Comparison of ENCODE assay signal across 8 cellular contexts in the genomic region with DNA sequence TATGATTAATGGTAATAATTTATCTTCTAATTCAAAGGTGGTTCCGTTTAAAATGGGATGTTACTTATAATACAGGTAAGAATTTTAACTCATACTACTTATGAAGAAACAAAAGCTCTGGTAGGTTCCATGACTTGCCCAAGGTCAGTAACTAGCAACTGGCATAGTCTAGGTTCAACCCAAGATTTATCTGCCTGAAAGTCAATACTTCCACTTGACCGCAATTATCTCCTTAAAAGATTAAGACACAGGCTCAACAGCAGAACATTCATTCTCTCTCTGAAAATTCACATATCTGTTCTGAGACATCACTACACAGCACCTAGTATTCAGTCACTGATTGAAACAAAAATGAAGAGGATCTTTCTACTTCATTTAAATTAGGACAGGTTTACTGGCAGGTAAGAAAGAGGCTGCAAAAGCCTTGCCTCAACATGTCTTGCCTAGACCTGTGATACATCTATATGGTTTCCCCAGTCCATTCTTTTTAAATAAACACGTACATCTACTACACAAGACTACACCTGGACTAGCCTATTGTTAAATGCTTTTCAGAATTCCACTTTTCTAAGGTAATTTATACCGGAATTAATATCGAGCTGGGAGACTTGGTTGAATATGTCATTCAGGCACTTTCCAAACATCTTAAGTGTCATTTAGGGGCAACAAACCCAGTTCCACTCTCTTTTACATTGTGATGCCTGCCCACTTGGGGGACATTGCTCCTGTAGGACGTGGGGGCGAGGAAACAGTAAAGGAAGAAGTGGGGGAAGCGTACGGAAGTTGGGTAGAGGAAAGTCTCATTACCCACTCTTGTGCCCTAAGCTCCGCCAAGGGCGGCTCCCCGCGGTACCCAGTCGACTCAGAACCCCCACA. TPM values are rescaled to one million over a fixed set of nuclear protein-coding genes. Genes with fewer than 3 reads are reported as not detected.
DNase-seq lines count a peak whose midpoint lies in the region; ATAC-seq, FAIRE-seq and TF ChIP-seq lines count a peak whose summit lies in the region.

No MANE protein-coding gene starts in this region.

- no peak for TF ChIP-seq POLR2A in GM12878 (IDR thresholded peaks at IDR 0.05; ENCODE audit: low read depth, low read length)

- peak overlapping the region; percentile 40 for H2AFZ ChIP-seq in GM12878 (ENCODE audit: control insufficient read depth, low read depth, low read length)

- no peaks in the 10 kb centered on the region for H3K27me3 ChIP-seq in GM12878 (replicated peaks in 1 of 2; ENCODE audit: control insufficient read depth in 2 of 2, insufficient read depth in 2 of 2, low read length in 1 of 2)
- H3K27me3 ChIP-seq in liver (ENCODE audit: control insufficient read depth in 4 of 4, insufficient read depth in 4 of 4, low read length in 3 of 4) = no peaks in the 10 kb centered on the region
- H3K27me3 ChIP-seq in tibial artery = no peaks in the 10 kb centered on the region

- TSS peak; percentile 76 for BruUV-seq in GM12878 (replicated peaks; lab: Mats Ljungman, UMichigan)

- H3K4me3 ChIP-seq in GM12878 (peak overlapping the region; percentile 77), liver (ENCODE audit: low read depth in 1 of 3, low read length in 3 of 3) (peak overlapping the region; percentile 89 to 99 (median 98)), tibial artery (peak overlapping the region; percentile 73 to 99)

- TF ChIP-seq CTCF in GM12878 (IDR thresholded peaks at IDR 0.05 in 2 of 3, conservative IDR thresholded peaks at IDR 0.05 in 1 of 3; ENCODE audit: control insufficient read depth in 2 of 3, extremely low read depth in 1 of 3, insufficient read depth in 1 of 3, low read depth in 3 of 3, low read length in 3 of 3) = no peak
- no peak for TF ChIP-seq CTCF in liver (IDR thresholded peaks at IDR 0.05; ENCODE audit: low read depth, low read length, missing input control)
- no peak for TF ChIP-seq CTCF in tibial artery (IDR thresholded peaks at IDR 0.05)
- TF ChIP-seq CTCF in GM10266 (IDR thresholded peaks at IDR 0.05; ENCODE audit: control insufficient read depth, insufficient read depth, low read depth, missing control alignments) = no peak

- SMC1A ChIA-PET in GM12878 (lab: Charles Lee; ENCODE audit: uncharacterized antibody, unreplicated experiment) = interaction anchor here (1.0 kb wide), 4 partner anchors 18 to 192 kb away, joined by 3 to 4 read pairs (median 3); partner anchors contain the start of gene PPIB

- peak; percentile 52 for ATAC-seq in GM12878

- H3K79me2 ChIP-seq in GM12878 (ENCODE audit: control insufficient read depth, insufficient read depth, low read length) = peaks cover 35% of the 10 kb centered on the region

- H3K9me3 ChIP-seq in GM12878 (replicated peaks; ENCODE audit: control insufficient read depth, insufficient read depth, low read length) (no peaks in the 10 kb centered on the region), liver (ENCODE audit: control insufficient read depth in 4 of 4, low read length in 3 of 4) (no peaks in the 10 kb centered on the region), tibial artery (no peaks in the 10 kb centered on the region)

- H3K27ac ChIP-seq in GM12878 (ENCODE audit: control insufficient read depth, insufficient read depth) (peak overlapping the region; percentile 64), liver (ENCODE audit: low read depth in 1 of 2, low read length in 2 of 2) (peak overlapping the region in 1 of 2 donors; percentile 34), tibial artery (peak overlapping the region; percentile 79 to 87)

- peak overlapping the region; percentile 71 for H3K4me2 ChIP-seq in GM12878 (ENCODE audit: control insufficient read depth, insufficient read depth)

- in situ Hi-C loops in GM12878 (cut with MboI) = no loop called here

- RAD21 ChIA-PET in GM12878 (lab: Charles Lee; ENCODE audit: unreplicated experiment) = interaction anchor here (1.3 to 1.8 kb wide), 2 partner anchors 105 to 191 kb away, joined by 3 to 5 read pairs; no protein-coding TSS in a partner anchor

- H3K9ac ChIP-seq in GM12878 (ENCODE audit: control insufficient read depth, insufficient read depth, low read length) (peak overlapping the region; percentile 70), liver (ENCODE audit: low read depth in 1 of 2, low read length in 2 of 2) (peak overlapping the region; percentile 75 to 77)

- no peaks in the 10 kb centered on the region for H4K20me1 ChIP-seq in GM12878 (ENCODE audit: control insufficient read depth, insufficient read depth)

- 15% methylated on average over 14 of the region's 14 CpGs for WGBS in GM12878 (ENCODE audit: insufficient coverage, insufficient replicate concordance, low lambda C conversion rate, missing lambda C conversion rate)
- whole genome bisulfite sequencing in liver = 14% methylated on average over 14 of the region's 14 CpGs

- peaks cover 3% of the 10 kb centered on the region; the same call in 1 of the 2 replicates for H3K4me1 ChIP-seq in GM12878 (ENCODE audit: control insufficient read depth, insufficient read depth, low read length)
- H3K4me1 ChIP-seq in liver (ENCODE audit: control insufficient read depth in 4 of 4, insufficient read depth in 4 of 4, low read length in 3 of 4) = peaks cover 0 to 16% (median 13%) of the 10 kb centered on the region in 4 donors
- H3K4me1 ChIP-seq in tibial artery = peaks cover 0 to 20% (median 11%) of the 10 kb centered on the region in 4 donors

- POLR2A ChIA-PET in GM12878 (lab: Charles Lee) = interaction anchor here (0.6 to 1.8 kb wide), 2 partner anchors 157 to 191 kb away, joined by 5 read pairs; partner anchors contain the start of gene PPIB

- CTCF ChIA-PET in GM12878 (lab: Yijun Ruan, JAX) = interaction anchor here (1.0 to 1.3 kb wide), 4 partner anchors 10 to 373 kb away, joined by 4 to 6 read pairs (median 4); no protein-coding TSS in a partner anchor

- no peak for TF ChIP-seq EP300 in GM12878 (IDR thresholded peaks at IDR 0.05; ENCODE audit: borderline replicate concordance in 1 of 2, control insufficient read depth in 1 of 2, low read depth in 2 of 2, low read length in 2 of 2)

- TF ChIP-seq RAD21 in GM12878 (IDR thresholded peaks at IDR 0.05; ENCODE audit: insufficient read depth, low read depth, low read length) = no peak
- TF ChIP-seq RAD21 in liver (IDR thresholded peaks at IDR 0.05) = no peak

- DNase-seq in SIG-M5 treated with dmso at 0.1 percent for 504 hours (lab: John Stamatoyannopoulos, UW; ENCODE audit: unreplicated experiment) = peak; percentile 39
- DNase-seq in SIG-M5 (lab: John Stamatoyannopoulos, UW) = no peak
- DNase-seq in NCI-H524 (lab: John Stamatoyannopoulos, UW) = peak; percentile 69 to 89
- no peak for DNase-seq in GM12878 (ENCODE audit: low read depth, low spot score)
- DNase-seq in tibial artery = peak in 1 of 2 donors; percentile 28
- no peak for DNase-seq in cerebellar nuclear complex (lab: John Stamatoyannopoulos, UW)
- no peak for DNase-seq in GM10266 (ENCODE audit: extremely low spot score)

- H3K36me3 ChIP-seq in GM12878 (ENCODE audit: control insufficient read depth in 2 of 2, insufficient read depth in 2 of 2, low read length in 1 of 2) (no peaks in the 10 kb centered on the region; a peak in 1 of 4 replicates), liver (ENCODE audit: control insufficient read depth in 4 of 4, insufficient read depth in 3 of 4, low read depth in 1 of 4, low read length in 3 of 4) (no peaks in the 10 kb centered on the region), tibial artery (no peaks in the 10 kb centered on the region)

- intact Hi-C loops in GM12878 (cut with micrococcal nuclease; ENCODE audit: unreplicated experiment) = loop anchor here (5.0 kb wide), 1 partner anchor 193 kb away; the partner anchor contains the start of gene PPIB
- intact Hi-C loops in tibial artery (cut with DNase I; ENCODE audit: low total_unique reads) = loop anchor here (5.0 kb wide), 1 partner anchor 148 kb away; no protein-coding TSS in a partner anchor

- no peak for FAIRE-seq in GM12878 (lab: Jason Lieb, UNC)

RNA-seq across cellular contexts. Expression of gene CSNK1G1, which starts 1.1 kb away (rescaled TPM):
- total RNA-seq in GM12878 (2013; cell fraction: nucleolus; rRNA removed) = 102 and 112 TPM in 2 replicates
- total RNA-seq in GM12878 (2014; rRNA removed) (10.8 and 11.2 TPM in 2 replicates), GM12878 (2014; rRNA removed; fragmentation: Illumina TruSeq; extraction: Trizol) (18.0 and 18.2 TPM in 2 replicates), GM12878 (2021) (15.1 and 16.7 TPM in 2 replicates), liver (1 to 10 TPM; 8.4 to 9.1 TPM)
- 5.5 TPM for polyA plus RNA-seq in GM12878 (2011; ENCODE audit: low read depth)
- polyA plus RNA-seq in GM12878 (2011; rRNA removed) (23.4 and 28.9 TPM in 2 replicates), GM12878 (2014; fragmentation: Illumina TruSeq; extraction: Trizol) (13.9 and 14.0 TPM in 2 replicates), GM12878 (2014; fragmentation: Nextera tagmentation; extraction: Ambion mirVana) (1 to 10 TPM; 6.1 to 6.2 TPM), GM12878 (2014; rRNA removed) (8.0 and 8.5 TPM in 2 replicates), GM12878 (2016; fragmentation: Nextera tagmentation; extraction: Ambion mirVana) (10 to 100 TPM; 19.8 to 21.2 TPM), liver (1 to 10 TPM; 1.7 to 3.2 TPM)
- polyA plus RNA-seq in GM12878 (2011; cell fraction: cytosol; rRNA removed) = 11.6 and 12.8 TPM in 2 replicates
- polyA plus RNA-seq in GM12878 (2011; cell fraction: nucleus; rRNA removed) = 14.2 and 14.8 TPM in 2 replicates
- polyA plus RNA-seq in GM12878 (2012) = 7.9 and 9.1 TPM in 2 replicates
- polyA minus RNA-seq in GM12878 (2011; rRNA and poly(A)+ RNA removed) = 50.2 and 82.0 TPM in 2 replicates
- 16.1 and 16.8 TPM in 2 replicates for polyA minus RNA-seq in GM12878 (2011; cell fraction: cytosol; rRNA and poly(A)+ RNA removed)
- 20.1 and 32.1 TPM in 2 replicates for polyA minus RNA-seq in GM12878 (2011; cell fraction: nucleus; rRNA and poly(A)+ RNA removed)

RNA-seq across cellular contexts. Expression of gene PCLAF, which starts 26.3 kb away (rescaled TPM):
- 22.6 and 34.6 TPM in 2 replicates for total RNA-seq in GM12878 (2013; cell fraction: nucleolus; rRNA removed)
- 171 and 200 TPM in 2 replicates for total RNA-seq in GM12878 (2014; rRNA removed)
- 79.0 and 80.1 TPM in 2 replicates for total RNA-seq in GM12878 (2014; rRNA removed; fragmentation: Illumina TruSeq; extraction: Trizol)
- 88.6 and 90.6 TPM in 2 replicates for total RNA-seq in GM12878 (2021)
- polyA plus RNA-seq in GM12878 (2011; ENCODE audit: low read depth) = 70.2 TPM
- 368 and 467 TPM in 2 replicates for polyA plus RNA-seq in GM12878 (2011; rRNA removed)
- 106 and 146 TPM in 2 replicates for polyA plus RNA-seq in GM12878 (2011; cell fraction: cytosol; rRNA removed)
- polyA plus RNA-seq in GM12878 (2011; cell fraction: nucleus; rRNA removed) = 98.0 and 107 TPM in 2 replicates
- polyA plus RNA-seq in GM12878 (2012) = 112 and 155 TPM in 2 replicates
- 293 and 408 TPM in 2 replicates for polyA plus RNA-seq in GM12878 (2014; fragmentation: Illumina TruSeq; extraction: Trizol)
- polyA plus RNA-seq in GM12878 (2014; fragmentation: Nextera tagmentation; extraction: Ambion mirVana) = 100 to 1,000 TPM; 508 to 627 TPM
- 283 and 318 TPM in 2 replicates for polyA plus RNA-seq in GM12878 (2014; rRNA removed)
- polyA plus RNA-seq in GM12878 (2016; fragmentation: Nextera tagmentation; extraction: Ambion mirVana) = 100 to 1,000 TPM; 376 to 393 TPM
- polyA minus RNA-seq in GM12878 (2011; rRNA and poly(A)+ RNA removed) = 75.5 and 84.5 TPM in 2 replicates
- polyA minus RNA-seq in GM12878 (2011; cell fraction: cytosol; rRNA and poly(A)+ RNA removed) = 13.6 and 24.7 TPM in 2 replicates
- 20.6 and 34.7 TPM in 2 replicates for polyA minus RNA-seq in GM12878 (2011; cell fraction: nucleus; rRNA and poly(A)+ RNA removed)
- total RNA-seq in liver = 10 to 100 TPM in 1 of 2 donors, 1 to 10 TPM in 1; 1.4 to 72.2 TPM
- polyA plus RNA-seq in liver = 1 to 10 TPM; 3.0 to 3.7 TPM

RNA-seq across cellular contexts. Expression of gene TRIP4, which starts 32.7 kb away (rescaled TPM):
- 18.7 and 22.6 TPM in 2 replicates for total RNA-seq in GM12878 (2013; cell fraction: nucleolus; rRNA removed)
- total RNA-seq in GM12878 (2014; rRNA removed) (5.9 and 6.4 TPM in 2 replicates), GM12878 (2014; rRNA removed; fragmentation: Illumina TruSeq; extraction: Trizol) (11.8 and 12.4 TPM in 2 replicates), GM12878 (2021) (17.0 and 19.1 TPM in 2 replicates), liver (1 to 10 TPM; 7.2 to 8.0 TPM)
- 14.1 TPM for polyA plus RNA-seq in GM12878 (2011; ENCODE audit: low read depth)
- polyA plus RNA-seq in GM12878 (2011; rRNA removed) (20.0 and 28.2 TPM in 2 replicates), GM12878 (2014; fragmentation: Illumina TruSeq; extraction: Trizol) (22.7 and 26.0 TPM in 2 replicates), GM12878 (2014; fragmentation: Nextera tagmentation; extraction: Ambion mirVana) (10 to 100 TPM; 20.0 to 23.8 TPM), GM12878 (2014; rRNA removed) (12.0 and 15.2 TPM in 2 replicates), GM12878 (2016; fragmentation: Nextera tagmentation; extraction: Ambion mirVana) (10 to 100 TPM; 24.1 to 24.5 TPM), liver (10 to 100 TPM in 1 of 2 donors, 1 to 10 TPM in 1; 6.3 to 10.7 TPM)
- 10.3 and 10.9 TPM in 2 replicates for polyA plus RNA-seq in GM12878 (2011; cell fraction: cytosol; rRNA removed)
- polyA plus RNA-seq in GM12878 (2011; cell fraction: nucleus; rRNA removed) = 11.2 and 12.7 TPM in 2 replicates
- polyA plus RNA-seq in GM12878 (2012) = 15.0 and 18.2 TPM in 2 replicates
- polyA minus RNA-seq in GM12878 (2011; rRNA and poly(A)+ RNA removed) = 14.0 and 15.4 TPM in 2 replicates
- polyA minus RNA-seq in GM12878 (2011; cell fraction: cytosol; rRNA and poly(A)+ RNA removed) = 5.5 and 7.8 TPM in 2 replicates
- 8.8 and 27.6 TPM in 2 replicates for polyA minus RNA-seq in GM12878 (2011; cell fraction: nucleus; rRNA and poly(A)+ RNA removed)

Comparison
In these comparisons a context has a peak if more than half of its experiments do, and no peak if none do; other contexts are left out.
1. DNase-seq: peak in SIG-M5 treated with dmso at 0.1 percent for 504 hours (single experiment) and NCI-H524 (2 of 2); none in SIG-M5 (single experiment), GM12878 (single experiment), cerebellar nuclear complex (0 of 2) and GM10266 (single experiment).
2. Peak in every context shown above with its lines, with median percentiles within 50 percentile points of each other: H3K4me3 ChIP-seq.